In the genomic region with DNA sequence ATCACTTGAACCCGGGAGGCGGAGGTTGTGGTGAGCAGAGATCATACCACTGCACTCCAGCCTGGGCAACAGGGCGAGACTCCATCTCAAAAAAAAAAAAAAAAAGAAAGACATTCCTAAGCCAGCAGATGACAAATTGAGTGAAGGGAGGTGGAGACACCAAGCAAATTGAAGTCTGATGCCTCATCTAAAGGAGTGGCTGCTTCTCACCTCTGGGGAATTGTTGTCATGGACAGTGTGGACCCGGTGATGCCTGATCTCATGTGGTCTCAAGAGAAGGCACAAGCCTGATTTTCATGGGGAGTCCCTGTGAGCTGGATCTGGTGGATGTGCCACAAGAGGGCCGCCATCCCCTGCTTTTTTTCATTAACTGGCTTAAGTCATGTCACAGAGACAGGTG, we compare ENCODE assay signal across 20 cellular contexts.
A peak's percentile ranks its signal among the peaks of the same experiment; 100 is the strongest.
DNase-seq lines count a peak whose midpoint lies in the region; ATAC-seq, FAIRE-seq and TF ChIP-seq lines count a peak whose summit lies in the region.
"Had no signal": no experiment of that assay in that cellular context is flagged by ENCODE, and none has a peak within 500 bp of the region (broad histone marks: within the 10 kb centered on the region; RNA-seq: fewer than 3 reads in every experiment).

No MANE protein-coding gene starts in this region.

- no peak for ATAC-seq in activated CD8-positive, alpha-beta T cell treated with anti-CD3 and anti-CD28 coated beads, Interleukin-2, amount 10 ng/mL, durations not matched to agents 7 days and 5 days
- no peak for ATAC-seq in activated CD8-positive, alpha-beta T cell treated with anti-CD3 and anti-CD28 coated beads for 36 hours
- peak; percentile 30; the same call in 2 of the 3 replicates for ATAC-seq in RWPE2 (ENCODE audit: low read depth)
- no peak for ATAC-seq in naive thymus-derived CD8-positive, alpha-beta T cell
- no peak for ATAC-seq in HG02840 (IDR thresholded peaks at IDR 0.05; ENCODE audit: low FRiP score, unreplicated experiment)
- no peak for ATAC-seq in GM21576 (IDR thresholded peaks at IDR 0.05; ENCODE audit: unreplicated experiment)

- peak; percentile 42 for FAIRE-seq in HTR-8/SVneo (lab: Jason Lieb, UNC)
- FAIRE-seq: D721Med, GM19239 had no signal

- BruUV-seq in Calu3 (replicated peaks; lab: Mats Ljungman, UMichigan): no TSS peak

- H3K27me3 ChIP-seq in RWPE2 (ENCODE audit: insufficient read depth, poor library complexity, severe bottlenecking): no peaks in the 10 kb centered on the region

- H3K27ac ChIP-seq in RWPE2 (ENCODE audit: poor library complexity, severe bottlenecking): no peak overlapping the region
- H3K27ac ChIP-seq: PC-9 had no signal

- H3K4me3 ChIP-seq in RWPE2 (ENCODE audit: severe bottlenecking): no peak overlapping the region
- H3K4me3 ChIP-seq: PC-9 had no signal

- no peaks in the 10 kb centered on the region for H3K4me1 ChIP-seq in RWPE2 (ENCODE audit: insufficient read depth, poor library complexity, severe bottlenecking)

- DNase-seq in activated CD8-positive, alpha-beta T cell treated with anti-CD3 and anti-CD28 coated beads, Interleukin-2, amount 10 ng/mL, durations not matched to agents 7 days and 5 days: no peak
- no peak for DNase-seq in activated CD8-positive, alpha-beta T cell treated with anti-CD3 and anti-CD28 coated beads for 36 hours
- DNase-seq in HTR-8/SVneo (ENCODE audit: insufficient read length, low spot score): no peak
- no peak for DNase-seq in RWPE2 (ENCODE audit: low spot score)
- no peak for DNase-seq in naive thymus-derived CD8-positive, alpha-beta T cell
- no peak for DNase-seq in Calu3
- DNase-seq: ACHN; CD4-positive, CD25-positive, alpha-beta regulatory T cell; GF-D8; GOT3; Kasumi-1; NCI-H1436; NCI-H2029 treated with DMSO at 0.1 percent for 48 hours; NCI-H524 treated with DMSO at 0.1 percent for 48 hours; PC-9; SHP77 had no signal

- intact Hi-C loops in activated CD8-positive, alpha-beta T cell treated with anti-CD3 and anti-CD28 coated beads for 36 hours (cut with micrococcal nuclease): no loop called here
- intact Hi-C loops in Calu3 (cut with micrococcal nuclease; ENCODE audit: unreplicated experiment): no loop called here

- no peak overlapping the region for H3K4me3 Mint-ChIP-seq in activated CD8-positive, alpha-beta T cell treated with anti-CD3 and anti-CD28 coated beads, Interleukin-2, amount 10 ng/mL, durations not matched to agents 7 days and 5 days
- H3K4me3 Mint-ChIP-seq in activated CD8-positive, alpha-beta T cell treated with anti-CD3 and anti-CD28 coated beads for 36 hours: no peak overlapping the region
- no peak overlapping the region for H3K4me3 Mint-ChIP-seq in naive thymus-derived CD8-positive, alpha-beta T cell
- H3K4me3 Mint-ChIP-seq in Calu3 (ENCODE audit: low read depth, unreplicated experiment): no peak overlapping the region
- H3K4me3 Mint-ChIP-seq: CD4-positive, CD25-positive, alpha-beta regulatory T cell had no signal

- no peaks in the 10 kb centered on the region for H3K9me3 ChIP-seq in RWPE2 (ENCODE audit: severe bottlenecking)

- peaks cover 9% of the 10 kb centered on the region for H3K4me1 Mint-ChIP-seq in activated CD8-positive, alpha-beta T cell treated with anti-CD3 and anti-CD28 coated beads, Interleukin-2, amount 10 ng/mL, durations not matched to agents 7 days and 5 days (ENCODE audit: low read depth)
- H3K4me1 Mint-ChIP-seq in activated CD8-positive, alpha-beta T cell treated with anti-CD3 and anti-CD28 coated beads for 36 hours (ENCODE audit: low read depth): peaks cover 9% of the 10 kb centered on the region
- H3K4me1 Mint-ChIP-seq in naive thymus-derived CD8-positive, alpha-beta T cell: peaks cover 12 to 30% (median 18%) of the 10 kb centered on the region in 4 donors
- no peaks in the 10 kb centered on the region for H3K4me1 Mint-ChIP-seq in Calu3 (ENCODE audit: low read depth, unreplicated experiment)

- POLR2A ChIA-PET in activated CD8-positive, alpha-beta T cell treated with anti-CD3 and anti-CD28 coated beads, Interleukin-2, amount 10 ng/mL, durations not matched to agents 7 days and 5 days (lab: Charles Lee): no interaction called here
- POLR2A ChIA-PET in activated CD8-positive, alpha-beta T cell treated with anti-CD3 and anti-CD28 coated beads for 36 hours (lab: Charles Lee): interaction anchor here (0.6 kb wide), 1 partner anchor 16 kb away, joined by 3 read pairs; no protein-coding TSS in a partner anchor
- POLR2A ChIA-PET in naive thymus-derived CD8-positive, alpha-beta T cell (lab: Charles Lee): no interaction called here

- TF ChIP-seq CTCF in activated CD8-positive, alpha-beta T cell treated with anti-CD3 and anti-CD28 coated beads for 36 hours (IDR thresholded peaks at IDR 0.05): no peak
- TF ChIP-seq CTCF in RWPE2 (IDR thresholded peaks at IDR 0.05; ENCODE audit: poor library complexity, severe bottlenecking): no peak
- TF ChIP-seq CTCF in Calu3 (IDR thresholded peaks at IDR 0.05; ENCODE audit: unreplicated experiment): no peak

- no peaks in the 10 kb centered on the region for H3K27me3 Mint-ChIP-seq in activated CD8-positive, alpha-beta T cell treated with anti-CD3 and anti-CD28 coated beads, Interleukin-2, amount 10 ng/mL, durations not matched to agents 7 days and 5 days (ENCODE audit: low read depth)
- H3K27me3 Mint-ChIP-seq in activated CD8-positive, alpha-beta T cell treated with anti-CD3 and anti-CD28 coated beads for 36 hours: no peaks in the 10 kb centered on the region
- H3K27me3 Mint-ChIP-seq in naive thymus-derived CD8-positive, alpha-beta T cell: no peaks in the 10 kb centered on the region
- peaks cover 68% of the 10 kb centered on the region for H3K27me3 Mint-ChIP-seq in Calu3 (ENCODE audit: unreplicated experiment)
- H3K27me3 Mint-ChIP-seq: CD4-positive, CD25-positive, alpha-beta regulatory T cell had no signal

- H3K9me3 Mint-ChIP-seq in activated CD8-positive, alpha-beta T cell treated with anti-CD3 and anti-CD28 coated beads, Interleukin-2, amount 10 ng/mL, durations not matched to agents 7 days and 5 days (ENCODE audit: insufficient read depth): peaks cover 6% of the 10 kb centered on the region
- peaks cover 5% of the 10 kb centered on the region for H3K9me3 Mint-ChIP-seq in activated CD8-positive, alpha-beta T cell treated with anti-CD3 and anti-CD28 coated beads for 36 hours
- H3K9me3 Mint-ChIP-seq in naive thymus-derived CD8-positive, alpha-beta T cell: peaks cover 0 to 8% (median 0%) of the 10 kb centered on the region in 9 donors
- no peaks in the 10 kb centered on the region for H3K9me3 Mint-ChIP-seq in Calu3 (ENCODE audit: low read depth, unreplicated experiment)

- CTCF ChIA-PET in activated CD8-positive, alpha-beta T cell treated with anti-CD3 and anti-CD28 coated beads, Interleukin-2, amount 10 ng/mL, durations not matched to agents 7 days and 5 days (lab: Charles Lee): no interaction called here
- CTCF ChIA-PET in activated CD8-positive, alpha-beta T cell treated with anti-CD3 and anti-CD28 coated beads for 36 hours (lab: Charles Lee): interaction anchor here (1.0 to 1.1 kb wide), 2 partner anchors 14 to 144 kb away, joined by 3 read pairs; no protein-coding TSS in a partner anchor
- CTCF ChIA-PET in Calu3 (lab: Charles Lee): interaction anchor here (0.7 kb wide), 2 partner anchors 199 to 1205 kb away, joined by 4 to 6 read pairs; no protein-coding TSS in a partner anchor

- H3K36me3 Mint-ChIP-seq in activated CD8-positive, alpha-beta T cell treated with anti-CD3 and anti-CD28 coated beads, Interleukin-2, amount 10 ng/mL, durations not matched to agents 7 days and 5 days (ENCODE audit: low read depth): peaks cover 5% of the 10 kb centered on the region
- H3K36me3 Mint-ChIP-seq in activated CD8-positive, alpha-beta T cell treated with anti-CD3 and anti-CD28 coated beads for 36 hours (ENCODE audit: low read depth): peaks cover 2% of the 10 kb centered on the region
- peaks cover 0 to 13% (median 10%) of the 10 kb centered on the region in 3 donors for H3K36me3 Mint-ChIP-seq in naive thymus-derived CD8-positive, alpha-beta T cell
- no peaks in the 10 kb centered on the region for H3K36me3 Mint-ChIP-seq in Calu3 (ENCODE audit: insufficient read depth, unreplicated experiment)

- peak overlapping the region; percentile 28 for H3K27ac Mint-ChIP-seq in activated CD8-positive, alpha-beta T cell treated with anti-CD3 and anti-CD28 coated beads, Interleukin-2, amount 10 ng/mL, durations not matched to agents 7 days and 5 days
- H3K27ac Mint-ChIP-seq in activated CD8-positive, alpha-beta T cell treated with anti-CD3 and anti-CD28 coated beads for 36 hours: no peak overlapping the region
- H3K27ac Mint-ChIP-seq in naive thymus-derived CD8-positive, alpha-beta T cell: peak overlapping the region in 6 of 10 donors; percentile 21 to 99 (median 90)
- no peak overlapping the region for H3K27ac Mint-ChIP-seq in Calu3 (ENCODE audit: unreplicated experiment)

- no peaks in the 10 kb centered on the region for H3K36me3 ChIP-seq in RWPE2 (ENCODE audit: low read depth)

Comparison
In these comparisons a context has a peak if more than half of its experiments do, and no peak if none do; other contexts are left out.
1. H3K27ac Mint-ChIP-seq: peak in activated CD8-positive, alpha-beta T cell treated with anti-CD3 and anti-CD28 coated beads, Interleukin-2, amount 10 ng/mL, durations not matched to agents 7 days and 5 days (single experiment) and naive thymus-derived CD8-positive, alpha-beta T cell (6 of 10); none in activated CD8-positive, alpha-beta T cell treated with anti-CD3 and anti-CD28 coated beads for 36 hours (single experiment) and Calu3 (single experiment).